In genomic region chr9:35679766-35680330, GRCh38 we compare ENCODE assay signal across 1 cellular context.
TF ChIP-seq lines count a peak whose summit lies in the region.

No MANE protein-coding gene starts in this region.

TF ChIP-seq in IMR-90, 13 proteins besides CTCF, POLR2A, EP300 and RAD21:
- no peak for TF ChIP-seq FOS (IDR thresholded peaks at IDR 0.05; ENCODE audit: low read depth, low read length)
- TF ChIP-seq CHD1 (IDR thresholded peaks at IDR 0.05; ENCODE audit: low read depth, low read length), result no peak
